Comparison of ENCODE assay signal across 1 cellular context in genomic region chr11:42840856-42841255, GRCh38.
TF ChIP-seq lines count a peak whose summit lies in the region.

No MANE protein-coding gene starts in this region.

TF ChIP-seq in WTC11, 78 proteins besides CTCF, POLR2A, EP300 and RAD21 (continued from another document):
- TF ChIP-seq FOXP4 (CRISPR knock-in tag; IDR thresholded peaks at IDR 0.05): no peak
- TF ChIP-seq ZNF232 (CRISPR knock-in tag; IDR thresholded peaks at IDR 0.05): no peak
- no peak for TF ChIP-seq PRRX2 (CRISPR knock-in tag; IDR thresholded peaks at IDR 0.05)
